19 cellular contexts compared by ENCODE assay signal in the genomic region with DNA sequence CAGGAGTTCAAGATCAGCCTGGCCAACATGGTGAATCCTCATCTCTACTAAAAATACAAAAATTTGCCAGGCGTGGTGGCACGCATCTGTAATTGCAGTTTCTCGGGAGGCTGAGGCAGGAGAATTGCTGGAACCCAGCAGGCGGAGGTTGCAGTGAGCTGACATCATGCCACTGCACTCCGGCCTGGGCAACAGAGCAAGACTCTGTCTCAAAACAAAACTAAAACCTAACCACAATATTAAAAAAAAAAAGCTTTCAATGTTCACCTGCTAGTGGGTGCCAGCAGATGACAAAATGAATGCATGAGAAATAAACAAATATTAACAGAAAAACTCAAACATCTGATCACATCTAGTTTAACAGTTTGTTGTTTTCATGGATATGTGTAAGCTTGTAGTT. TPM values are rescaled to one million over a fixed set of nuclear protein-coding genes. Genes with fewer than 3 reads are reported as not detected.
DNase-seq lines count a peak whose midpoint lies in the region; ATAC-seq, FAIRE-seq and TF ChIP-seq lines count a peak whose summit lies in the region.
"Had no signal": no experiment of that assay in that cellular context is flagged by ENCODE, and none has a peak within 500 bp of the region (broad histone marks: within the 10 kb centered on the region; RNA-seq: fewer than 3 reads in every experiment).

No MANE protein-coding gene starts in this region.

- no peaks in the 10 kb centered on the region for H3K9me3 Mint-ChIP-seq in WTC11
- H3K9me3 Mint-ChIP-seq: T-helper 1 cell treated with Interleukin-12 subunit alpha and Interleukin-12 subunit beta and Interleukin-4 antibody, amounts not matched to agents 30 μg/mL and 1 μg/mL, for 36 hours had no signal

- CTCF ChIA-PET in GM12878 (lab: Yijun Ruan, JAX) (interaction anchor here (0.7 to 15.8 kb wide), 4 partner anchors 10 to 273 kb away, joined by 4 to 192 read pairs (median 8); partner anchors contain the start of gene INTS14), WTC11 (lab: Charles Lee) (no interaction called here), PC-9 (lab: Charles Lee) (no interaction called here)

- no peaks in the 10 kb centered on the region for H3K9me2 ChIP-seq in PC-9 (ENCODE audit: insufficient read depth)

- 0 out of 4 replicates have a peak, but pooled peaks have one; percentile 16 to 32 for TF ChIP-seq EP300 in GM12878 (IDR thresholded peaks at IDR 0.05; ENCODE audit: borderline replicate concordance in 1 of 2, control insufficient read depth in 1 of 2, low read depth in 2 of 2, low read length in 2 of 2)

- peak; percentile 68 for ATAC-seq in GM18511 (IDR thresholded peaks at IDR 0.05; ENCODE audit: unreplicated experiment)
- peak; percentile 68 for ATAC-seq in GM19452 (IDR thresholded peaks at IDR 0.05; ENCODE audit: unreplicated experiment)
- ATAC-seq in HG03108 (IDR thresholded peaks at IDR 0.05; ENCODE audit: unreplicated experiment), result peak; percentile 63
- ATAC-seq in GM12878, result peak; percentile 89
- ATAC-seq in WTC11, result no peak
- ATAC-seq: left cardiac atrium, mucosa of descending colon had no signal

- SMC1A ChIA-PET in GM12878 (lab: Charles Lee; ENCODE audit: uncharacterized antibody, unreplicated experiment), result interaction anchor here (0.9 to 2.4 kb wide), 7 partner anchors 9 to 295 kb away, joined by 3 to 8 read pairs (median 4); partner anchors contain the start of gene RAB11A

- no peak overlapping the region for H3K9ac ChIP-seq in GM12878 (ENCODE audit: control insufficient read depth, insufficient read depth, low read length)

- POLR2A ChIA-PET in GM12878 (lab: Charles Lee) (interaction anchor here (0.6 to 1.1 kb wide), 3 partner anchors 114 to 743 kb away, joined by 3 to 6 read pairs (median 4); no protein-coding TSS in a partner anchor), WTC11 (lab: Charles Lee) (no interaction called here), PC-9 (lab: Charles Lee; ENCODE audit: unreplicated experiment) (no interaction called here)

- FAIRE-seq in GM12878 (lab: Jason Lieb, UNC), result no peak

- H3K4me1 Mint-ChIP-seq in WTC11, result peaks cover 9% of the 10 kb centered on the region; the same call in 1 of the 2 replicates

- peak overlapping the region; percentile 9; the same call in 1 of the 2 replicates for H3K4me3 ChIP-seq in GM12878
- no peak overlapping the region for H3K4me3 ChIP-seq in PC-9
- H3K4me3 ChIP-seq: mucosa of descending colon, sigmoid colon, thyroid gland had no signal

- H3K4me1 ChIP-seq in GM12878 (ENCODE audit: control insufficient read depth, insufficient read depth, low read length) (peaks cover 16% of the 10 kb centered on the region), PC-9 (replicated peaks; ENCODE audit: insufficient read depth) (0 out of 2 replicates have a peak, but pooled peaks cover 6% of the 10 kb centered on the region)
- H3K4me1 ChIP-seq: sigmoid colon, thyroid gland had no signal

- H4K20me1 ChIP-seq in GM12878 (ENCODE audit: control insufficient read depth, insufficient read depth), result no peaks in the 10 kb centered on the region
- no peaks in the 10 kb centered on the region for H4K20me1 ChIP-seq in PC-9 (ENCODE audit: insufficient read depth)

- no peak overlapping the region for H3K27ac Mint-ChIP-seq in WTC11
- H3K27ac Mint-ChIP-seq: T-helper 1 cell treated with Interleukin-12 subunit alpha and Interleukin-12 subunit beta and Interleukin-4 antibody, amounts not matched to agents 30 μg/mL and 1 μg/mL, for 36 hours had no signal

- H3K79me2 ChIP-seq in GM12878 (ENCODE audit: control insufficient read depth, insufficient read depth, low read length), result no peaks in the 10 kb centered on the region
- H3K79me2 ChIP-seq in PC-9 (ENCODE audit: low read depth), result no peaks in the 10 kb centered on the region

- H3K4me2 ChIP-seq in GM12878 (ENCODE audit: control insufficient read depth, insufficient read depth), result peak overlapping the region; percentile 55
- H3K4me2 ChIP-seq in PC-9, result no peak overlapping the region

- 0% methylated on average over 5 of the region's 5 CpGs for WGBS in GM12878 (ENCODE audit: insufficient coverage, insufficient replicate concordance, low lambda C conversion rate, missing lambda C conversion rate)

- in situ Hi-C loops in GM12878 (cut with MboI), result loop anchor here (5.0 kb wide), 1 partner anchor 227 kb away; no protein-coding TSS in a partner anchor

- DNase-seq in GM12878 (ENCODE audit: low read depth, low spot score), result no peak
- no peak for DNase-seq in WTC11 (ENCODE audit: low spot score)
- no peak for DNase-seq in PC-9
- DNase-seq in NCI-H2107 (lab: John Stamatoyannopoulos, UW), result no peak
- no peak for DNase-seq in GM19240 (ENCODE audit: insufficient read length, low spot score)
- DNase-seq: activated CD4-positive, alpha-beta T cell treated with anti-CD3 and anti-CD28 coated beads for 4 hours; activated T-cell treated with anti-CD3 and anti-CD28 coated beads, Interleukin-2, amount 50 U/mL, for 48 hours; effector CD8-positive, alpha-beta T cell; IMR-90; left cardiac atrium; mucosa of descending colon; NCI-H2171 treated with DMSO at 0.1 percent for 48 hours; sigmoid colon; stimulated activated CD8-positive, alpha-beta memory T cell treated with anti-CD3 and anti-CD28 coated beads, Interleukin-4, amount 100 ng/mL, for 48 hours; thyroid gland had no signal

- H3K36me3 ChIP-seq in GM12878 (ENCODE audit: control insufficient read depth in 2 of 2, insufficient read depth in 2 of 2, low read length in 1 of 2) (no peaks in the 10 kb centered on the region), PC-9 (ENCODE audit: low read depth) (no peaks in the 10 kb centered on the region)
- H3K36me3 ChIP-seq: sigmoid colon, thyroid gland had no signal

- H2AFZ ChIP-seq in GM12878 (ENCODE audit: control insufficient read depth, low read depth, low read length) (no peak overlapping the region), PC-9 (no peak overlapping the region)

- BruUV-seq in GM12878 (replicated peaks; lab: Mats Ljungman, UMichigan) (no TSS peak), PC-9 (replicated peaks; lab: Mats Ljungman, UMichigan) (no TSS peak)

- TF ChIP-seq RAD21 in GM12878 (IDR thresholded peaks at IDR 0.05; ENCODE audit: insufficient read depth, low read depth, low read length), result no peak

- TF ChIP-seq POLR2A in GM12878 (IDR thresholded peaks at IDR 0.05; ENCODE audit: low read depth, low read length), result no peak

- no peaks in the 10 kb centered on the region for H3K27me3 Mint-ChIP-seq in WTC11 (ENCODE audit: low read depth)

- no peaks in the 10 kb centered on the region for H3K27me3 ChIP-seq in GM12878 (replicated peaks in 1 of 2; ENCODE audit: control insufficient read depth in 2 of 2, insufficient read depth in 2 of 2, low read length in 1 of 2)
- H3K27me3 ChIP-seq in PC-9 (ENCODE audit: insufficient read depth, low read depth), result no peaks in the 10 kb centered on the region
- H3K27me3 ChIP-seq: sigmoid colon, thyroid gland had no signal

- no peak overlapping the region for H3K4me3 Mint-ChIP-seq in WTC11
- H3K4me3 Mint-ChIP-seq: T-helper 1 cell treated with Interleukin-12 subunit alpha and Interleukin-12 subunit beta and Interleukin-4 antibody, amounts not matched to agents 30 μg/mL and 1 μg/mL, for 36 hours had no signal

- H3K36me3 Mint-ChIP-seq in WTC11, result no peaks in the 10 kb centered on the region

- intact Hi-C loops in GM12878 (cut with micrococcal nuclease; ENCODE audit: unreplicated experiment), result loop anchor here (10.0 kb wide), 1 partner anchor 454 kb away; no protein-coding TSS in a partner anchor
- intact Hi-C loops in PC-9 (cut with micrococcal nuclease; ENCODE audit: unreplicated experiment), result loop anchor here (10.0 kb wide), 1 partner anchor 334 kb away; no protein-coding TSS in a partner anchor

- TF ChIP-seq CTCF in GM12878 (IDR thresholded peaks at IDR 0.05 in 2 of 3, conservative IDR thresholded peaks at IDR 0.05 in 1 of 3; ENCODE audit: control insufficient read depth in 2 of 3, extremely low read depth in 1 of 3, insufficient read depth in 1 of 3, low read depth in 3 of 3, low read length in 3 of 3) (no peak), WTC11 (IDR thresholded peaks at IDR 0.05) (no peak), PC-9 (conservative IDR thresholded peaks at IDR 0.05) (no peak)

- RAD21 ChIA-PET in GM12878 (lab: Charles Lee; ENCODE audit: unreplicated experiment), result interaction anchor here (1.0 to 1.7 kb wide), 4 partner anchors 19 to 273 kb away, joined by 3 to 6 read pairs (median 3); no protein-coding TSS in a partner anchor

- H3K9me3 ChIP-seq in GM12878 (replicated peaks; ENCODE audit: control insufficient read depth, insufficient read depth, low read length), result no peaks in the 10 kb centered on the region
- H3K9me3 ChIP-seq in PC-9 (ENCODE audit: insufficient read depth, low read depth), result no peaks in the 10 kb centered on the region
- H3K9me3 ChIP-seq: mucosa of descending colon, sigmoid colon, thyroid gland had no signal

- no peaks in the 10 kb centered on the region for H3F3A ChIP-seq in PC-9 (ENCODE audit: insufficient read depth, low read depth)

- no peak overlapping the region for H3K27ac ChIP-seq in GM12878 (ENCODE audit: control insufficient read depth, insufficient read depth)
- H3K27ac ChIP-seq in PC-9, result no peak overlapping the region
- H3K27ac ChIP-seq: sigmoid colon, thyroid gland had no signal

RNA-seq across cellular contexts. Expression of gene SLC24A1, which starts 9.0 kb away (rescaled TPM):
- 19.8 and 23.8 TPM in 2 replicates for total RNA-seq in GM12878 (2013; cell fraction: nucleolus; rRNA removed)
- total RNA-seq in GM12878 (2014; rRNA removed) (2.9 and 3.3 TPM in 2 replicates), GM12878 (2014; rRNA removed; fragmentation: Illumina TruSeq; extraction: Trizol) (2.8 and 3.3 TPM in 2 replicates), GM12878 (2021) (4.5 and 5.8 TPM in 2 replicates), WTC11 (2021) (7.0 to 10.7 TPM (median 10.3 TPM) in 3 replicates), PC-9 (2021) (22.5 and 32.4 TPM in 2 replicates)
- 4.9 TPM for polyA plus RNA-seq in GM12878 (2011; ENCODE audit: low read depth)
- polyA plus RNA-seq in GM12878 (2011; rRNA removed) (3.9 and 4.4 TPM in 2 replicates), GM12878 (2014; fragmentation: Illumina TruSeq; extraction: Trizol) (4.3 and 4.9 TPM in 2 replicates), GM12878 (2014; fragmentation: Nextera tagmentation; extraction: Ambion mirVana) (1 to 10 TPM; 1.4 to 2.3 TPM), GM12878 (2014; rRNA removed) (2.8 and 4.7 TPM in 2 replicates), GM12878 (2016; fragmentation: Nextera tagmentation; extraction: Ambion mirVana) (1 to 10 TPM; 1.7 to 3.2 TPM)
- polyA plus RNA-seq in GM12878 (2011; cell fraction: cytosol; rRNA removed), result 3.2 and 4.5 TPM in 2 replicates
- polyA plus RNA-seq in GM12878 (2011; cell fraction: nucleus; rRNA removed), result 3.9 and 5.7 TPM in 2 replicates
- 7.3 and 7.7 TPM in 2 replicates for polyA plus RNA-seq in GM12878 (2012)
- 5.7 and 6.4 TPM in 2 replicates for polyA minus RNA-seq in GM12878 (2011; rRNA and poly(A)+ RNA removed)
- polyA minus RNA-seq in GM12878 (2011; cell fraction: cytosol; rRNA and poly(A)+ RNA removed), result 1.5 and 1.8 TPM in 2 replicates
- 5.2 and 8.6 TPM in 2 replicates for polyA minus RNA-seq in GM12878 (2011; cell fraction: nucleus; rRNA and poly(A)+ RNA removed)

RNA-seq across cellular contexts. Expression of gene INTS14, which starts 19.8 kb away (rescaled TPM):
- 108 and 123 TPM in 2 replicates for total RNA-seq in GM12878 (2013; cell fraction: nucleolus; rRNA removed)
- total RNA-seq in GM12878 (2014; rRNA removed), result 36.8 and 39.3 TPM in 2 replicates
- 39.4 and 40.4 TPM in 2 replicates for total RNA-seq in GM12878 (2014; rRNA removed; fragmentation: Illumina TruSeq; extraction: Trizol)
- total RNA-seq in GM12878 (2021), result 40.7 and 42.0 TPM in 2 replicates
- 26.2 TPM for polyA plus RNA-seq in GM12878 (2011; ENCODE audit: low read depth)
- 76.9 and 93.4 TPM in 2 replicates for polyA plus RNA-seq in GM12878 (2011; rRNA removed)
- polyA plus RNA-seq in GM12878 (2011; cell fraction: cytosol; rRNA removed), result 55.4 and 58.2 TPM in 2 replicates
- polyA plus RNA-seq in GM12878 (2011; cell fraction: nucleus; rRNA removed), result 48.6 and 54.8 TPM in 2 replicates
- 24.6 and 28.8 TPM in 2 replicates for polyA plus RNA-seq in GM12878 (2012)
- polyA plus RNA-seq in GM12878 (2014; fragmentation: Illumina TruSeq; extraction: Trizol), result 53.7 and 68.1 TPM in 2 replicates
- polyA plus RNA-seq in GM12878 (2014; fragmentation: Nextera tagmentation; extraction: Ambion mirVana), result 10 to 100 TPM; 39.4 to 41.9 TPM
- 47.5 and 53.4 TPM in 2 replicates for polyA plus RNA-seq in GM12878 (2014; rRNA removed)
- polyA plus RNA-seq in GM12878 (2016; fragmentation: Nextera tagmentation; extraction: Ambion mirVana), result 10 to 100 TPM; 69.3 to 74.4 TPM
- polyA minus RNA-seq in GM12878 (2011; rRNA and poly(A)+ RNA removed), result 57.6 and 79.1 TPM in 2 replicates
- 19.1 and 27.4 TPM in 2 replicates for polyA minus RNA-seq in GM12878 (2011; cell fraction: cytosol; rRNA and poly(A)+ RNA removed)
- polyA minus RNA-seq in GM12878 (2011; cell fraction: nucleus; rRNA and poly(A)+ RNA removed), result 35.9 and 74.2 TPM in 2 replicates
- 28.3 to 31.9 TPM (median 30.7 TPM) in 3 replicates for total RNA-seq in WTC11 (2021)
- 46.6 and 53.7 TPM in 2 replicates for total RNA-seq in PC-9 (2021)
